Comparison of ENCODE assay signal across 19 cellular contexts in genomic region chr10:131700506-131700905, GRCh38.
DNase-seq lines count a peak whose midpoint lies in the region; ATAC-seq and TF ChIP-seq lines count a peak whose summit lies in the region.
"Had no signal": no experiment of that assay in that cellular context is flagged by ENCODE, and none has a peak within 500 bp of the region (broad histone marks: within the 10 kb centered on the region; RNA-seq: fewer than 3 reads in every experiment).

No MANE protein-coding gene starts in this region.

- no peak overlapping the region for H3K4me3 Mint-ChIP-seq in chondrocyte (ENCODE audit: unreplicated experiment)

- ATAC-seq in upper lobe of right lung: no peak

- H3K9me3 ChIP-seq in upper lobe of right lung: no peaks in the 10 kb centered on the region

- DNase-seq in activated CD8-positive, alpha-beta memory T cell treated with anti-CD3 and anti-CD28 coated beads for 24 hours: peak; percentile 19
- DNase-seq in activated CD8-positive, alpha-beta memory T cell treated with anti-CD3 and anti-CD28 coated beads, Interleukin-2, amount 50 U/mL, for 4 hours: no peak
- DNase-seq in chondrocyte (ENCODE audit: low spot score) (peak; percentile 66), mesenteric fat pad (ENCODE audit: low spot score) (peak; percentile 64), upper lobe of right lung (peak; percentile 46), A172 (ENCODE audit: low spot score) (no peak), NCI-H1105 (lab: John Stamatoyannopoulos, UW) (no peak)
- DNase-seq in stimulated activated CD4-positive, alpha-beta T cell treated with anti-CD3 and anti-CD28 coated beads, Interleukin-4, amount 100 ng/mL, for 1 hour: no peak
- DNase-seq: 8988T, DMS53, GDM1, Kasumi-1, NCI-H1417, NCI-H1694 treated with DMSO at 0.1 percent for 48 hours, NCI-H2081 treated with DMSO at 0.1 percent for 48 hours, NCI-H2171 treated with DMSO at 0.1 percent for 48 hours, NCI-H526, OCI-M1 had no signal

- no peak overlapping the region for H3K27ac ChIP-seq in upper lobe of right lung
- H3K27ac ChIP-seq: C4-2B had no signal

- no peaks in the 10 kb centered on the region for H3K4me1 ChIP-seq in upper lobe of right lung

- peaks cover 5% of the 10 kb centered on the region for H3K27me3 ChIP-seq in upper lobe of right lung

- TF ChIP-seq CTCF in chondrocyte (IDR thresholded peaks at IDR 0.05): no peak
- no peak for TF ChIP-seq CTCF in upper lobe of right lung (IDR thresholded peaks at IDR 0.05)

- H3K36me3 Mint-ChIP-seq in chondrocyte (ENCODE audit: low read depth): no peaks in the 10 kb centered on the region

- intact Hi-C loops in upper lobe of right lung (cut with DNase I): no loop called here

- no peaks in the 10 kb centered on the region for H3K27me3 Mint-ChIP-seq in chondrocyte (ENCODE audit: low read depth)

- no peaks in the 10 kb centered on the region for H3K4me1 Mint-ChIP-seq in chondrocyte (ENCODE audit: low read depth)

- no peaks in the 10 kb centered on the region for H3K36me3 ChIP-seq in upper lobe of right lung

- H3K4me3 ChIP-seq in upper lobe of right lung: no peak overlapping the region

- peaks cover 9% of the 10 kb centered on the region for H3K9me3 Mint-ChIP-seq in chondrocyte (ENCODE audit: low read depth)

- no peak overlapping the region for H3K27ac Mint-ChIP-seq in chondrocyte (ENCODE audit: unreplicated experiment)

Comparison
In these comparisons a context has a peak if more than half of its experiments do, and no peak if none do; other contexts are left out.
1. DNase-seq: peak in activated CD8-positive, alpha-beta memory T cell treated with anti-CD3 and anti-CD28 coated beads for 24 hours (single experiment), chondrocyte (single experiment), mesenteric fat pad (single experiment) and upper lobe of right lung (single experiment); none in activated CD8-positive, alpha-beta memory T cell treated with anti-CD3 and anti-CD28 coated beads, Interleukin-2, amount 50 U/mL, for 4 hours (single experiment), A172 (single experiment), stimulated activated CD4-positive, alpha-beta T cell treated with anti-CD3 and anti-CD28 coated beads, Interleukin-4, amount 100 ng/mL, for 1 hour (single experiment) and NCI-H1105 (single experiment).